In the genomic region with DNA sequence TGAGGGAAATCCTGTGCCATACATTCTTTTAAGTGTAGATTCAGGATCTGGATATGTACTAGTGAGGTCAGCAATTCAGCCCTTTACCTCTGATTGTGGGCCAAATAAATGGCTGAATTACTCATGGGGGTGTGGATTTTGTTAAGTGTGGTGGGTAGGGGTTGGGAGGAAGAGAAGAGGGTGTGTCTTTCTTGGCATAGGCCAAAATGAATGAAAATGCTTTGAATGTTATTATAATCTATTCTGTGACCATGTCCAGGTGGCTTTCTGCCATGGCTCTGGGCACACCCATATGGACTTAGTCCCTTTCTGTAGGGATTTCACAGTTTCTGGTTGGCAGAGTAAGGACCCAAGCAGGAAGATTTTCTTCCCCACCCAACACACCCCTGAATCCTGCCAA, we compare ENCODE assay signal across 1 cellular context.
TF ChIP-seq lines count a peak whose summit lies in the region.

No MANE protein-coding gene starts in this region.

TF ChIP-seq in GM23338, 12 proteins besides CTCF, POLR2A, EP300 and RAD21 (continued from another document):
- TF ChIP-seq, protein P1, sequence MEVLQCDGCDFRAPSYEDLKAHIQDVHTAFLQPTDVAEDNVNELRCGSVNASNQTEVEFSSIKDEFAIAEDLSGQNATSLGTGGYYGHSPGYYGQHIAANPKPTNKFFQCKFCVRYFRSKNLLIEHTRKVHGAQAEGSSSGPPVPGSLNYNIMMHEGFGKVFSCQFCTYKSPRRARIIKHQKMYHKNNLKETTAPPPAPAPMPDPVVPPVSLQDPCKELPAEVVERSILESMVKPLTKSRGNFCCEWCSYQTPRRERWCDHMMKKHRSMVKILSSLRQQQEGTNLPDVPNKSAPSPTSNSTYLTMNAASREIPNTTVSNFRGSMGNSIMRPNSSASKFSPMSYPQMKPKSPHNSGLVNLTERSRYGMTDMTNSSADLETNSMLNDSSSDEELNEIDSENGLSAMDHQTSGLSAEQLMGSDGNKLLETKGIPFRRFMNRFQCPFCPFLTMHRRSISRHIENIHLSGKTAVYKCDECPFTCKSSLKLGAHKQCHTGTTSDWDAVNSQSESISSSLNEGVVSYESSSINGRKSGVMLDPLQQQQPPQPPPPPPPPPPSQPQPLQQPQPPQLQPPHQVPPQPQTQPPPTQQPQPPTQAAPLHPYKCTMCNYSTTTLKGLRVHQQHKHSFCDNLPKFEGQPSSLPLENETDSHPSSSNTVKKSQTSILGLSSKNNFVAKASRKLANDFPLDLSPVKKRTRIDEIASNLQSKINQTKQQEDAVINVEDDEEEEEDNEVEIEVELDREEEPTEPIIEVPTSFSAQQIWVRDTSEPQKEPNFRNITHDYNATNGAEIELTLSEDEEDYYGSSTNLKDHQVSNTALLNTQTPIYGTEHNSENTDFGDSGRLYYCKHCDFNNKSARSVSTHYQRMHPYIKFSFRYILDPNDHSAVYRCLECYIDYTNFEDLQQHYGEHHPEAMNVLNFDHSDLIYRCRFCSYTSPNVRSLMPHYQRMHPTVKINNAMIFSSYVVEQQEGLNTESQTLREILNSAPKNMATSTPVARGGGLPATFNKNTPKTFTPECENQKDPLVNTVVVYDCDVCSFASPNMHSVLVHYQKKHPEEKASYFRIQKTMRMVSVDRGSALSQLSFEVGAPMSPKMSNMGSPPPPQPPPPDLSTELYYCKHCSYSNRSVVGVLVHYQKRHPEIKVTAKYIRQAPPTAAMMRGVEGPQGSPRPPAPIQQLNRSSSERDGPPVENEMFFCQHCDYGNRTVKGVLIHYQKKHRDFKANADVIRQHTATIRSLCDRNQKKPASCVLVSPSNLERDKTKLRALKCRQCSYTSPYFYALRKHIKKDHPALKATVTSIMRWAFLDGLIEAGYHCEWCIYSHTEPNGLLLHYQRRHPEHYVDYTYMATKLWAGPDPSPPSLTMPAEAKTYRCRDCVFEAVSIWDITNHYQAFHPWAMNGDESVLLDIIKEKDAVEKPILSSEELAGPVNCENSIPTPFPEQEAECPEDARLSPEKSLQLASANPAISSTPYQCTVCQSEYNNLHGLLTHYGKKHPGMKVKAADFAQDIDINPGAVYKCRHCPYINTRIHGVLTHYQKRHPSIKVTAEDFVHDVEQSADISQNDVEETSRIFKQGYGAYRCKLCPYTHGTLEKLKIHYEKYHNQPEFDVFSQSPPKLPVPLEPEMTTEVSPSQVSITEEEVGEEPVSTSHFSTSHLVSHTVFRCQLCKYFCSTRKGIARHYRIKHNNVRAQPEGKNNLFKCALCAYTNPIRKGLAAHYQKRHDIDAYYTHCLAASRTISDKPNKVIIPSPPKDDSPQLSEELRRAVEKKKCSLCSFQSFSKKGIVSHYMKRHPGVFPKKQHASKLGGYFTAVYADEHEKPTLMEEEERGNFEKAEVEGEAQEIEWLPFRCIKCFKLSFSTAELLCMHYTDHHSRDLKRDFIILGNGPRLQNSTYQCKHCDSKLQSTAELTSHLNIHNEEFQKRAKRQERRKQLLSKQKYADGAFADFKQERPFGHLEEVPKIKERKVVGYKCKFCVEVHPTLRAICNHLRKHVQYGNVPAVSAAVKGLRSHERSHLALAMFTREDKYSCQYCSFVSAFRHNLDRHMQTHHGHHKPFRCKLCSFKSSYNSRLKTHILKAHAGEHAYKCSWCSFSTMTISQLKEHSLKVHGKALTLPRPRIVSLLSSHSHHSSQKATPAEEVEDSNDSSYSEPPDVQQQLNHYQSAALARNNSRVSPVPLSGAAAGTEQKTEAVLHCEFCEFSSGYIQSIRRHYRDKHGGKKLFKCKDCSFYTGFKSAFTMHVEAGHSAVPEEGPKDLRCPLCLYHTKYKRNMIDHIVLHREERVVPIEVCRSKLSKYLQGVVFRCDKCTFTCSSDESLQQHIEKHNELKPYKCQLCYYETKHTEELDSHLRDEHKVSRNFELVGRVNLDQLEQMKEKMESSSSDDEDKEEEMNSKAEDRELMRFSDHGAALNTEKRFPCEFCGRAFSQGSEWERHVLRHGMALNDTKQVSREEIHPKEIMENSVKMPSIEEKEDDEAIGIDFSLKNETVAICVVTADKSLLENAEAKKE (CRISPR knock-in tag; IDR thresholded peaks at IDR 0.05) = no peak
- no peak for TF ChIP-seq ZNF114 (CRISPR knock-in tag; IDR thresholded peaks at IDR 0.05)
